Comparison of ENCODE assay signal across 13 cellular contexts in the genomic region with DNA sequence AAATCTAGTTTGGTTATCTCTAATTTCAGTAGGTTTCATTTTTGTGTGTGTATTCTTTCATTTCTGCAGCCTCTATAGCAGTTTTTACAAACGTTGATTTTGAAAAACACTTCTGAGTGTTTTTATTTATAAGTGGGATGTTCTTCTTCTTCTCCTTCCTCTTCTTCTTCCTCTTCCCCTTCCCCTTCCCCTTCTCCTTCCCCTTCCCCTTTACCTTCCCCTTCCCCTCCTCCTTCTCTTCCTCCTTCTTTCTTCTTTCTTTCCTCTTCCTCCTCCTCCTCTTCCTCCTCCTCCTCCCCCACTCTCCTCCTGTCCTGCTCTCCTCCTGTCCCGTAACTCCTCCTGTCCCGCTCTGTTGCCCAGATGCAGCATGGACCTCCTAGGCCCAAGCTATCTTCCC.
"Had no signal": no experiment of that assay in that cellular context is flagged by ENCODE, and none has a peak within 500 bp of the region (broad histone marks: within the 10 kb centered on the region; RNA-seq: fewer than 3 reads in every experiment).

No MANE protein-coding gene starts in this region.

- DNase-seq: activated CD4-positive, CD25-positive, alpha-beta regulatory T cell treated with anti-CD3 and anti-CD28 coated beads, Interleukin-2, amount 50 U/mL, for 72 hours; activated gamma-delta T cell treated with Interleukin-2 at 50 U/mL for 16 hours; foreskin keratinocyte; head of caudate nucleus; islet precursor cell; mammary epithelial cell; nephron progenitor cell; pancreas; stimulated activated CD4-positive, alpha-beta T cell treated with anti-CD3 and anti-CD28 coated beads, Interleukin-15, amount 100 ng/mL, for 24 hours; stimulated activated CD4-positive, alpha-beta T cell treated with anti-CD3 and anti-CD28 coated beads, Interleukin-4, amount 100 ng/mL, for 24 hours had no signal

- ATAC-seq: foreskin keratinocyte, left lobe of liver, pancreas had no signal

- H3K4me3 Mint-ChIP-seq: nephron progenitor cell; T-helper 2 cell treated with Interferon-gamma antibody and Interleukin-4, amounts not matched to agents 5 μg/mL and 100 μg/mL, for 36 hours had no signal

- H3K9me3 Mint-ChIP-seq: nephron progenitor cell; T-helper 2 cell treated with Interferon-gamma antibody and Interleukin-4, amounts not matched to agents 5 μg/mL and 100 μg/mL, for 36 hours had no signal

- H3K27ac ChIP-seq: foreskin keratinocyte, pancreas, tibial nerve had no signal

- H3K4me1 ChIP-seq: foreskin keratinocyte had no signal

- H3K4me3 ChIP-seq: pancreas, tibial nerve had no signal

- H3K9me3 ChIP-seq: pancreas, tibial nerve had no signal

- H3K27ac Mint-ChIP-seq: nephron progenitor cell; T-helper 2 cell treated with Interferon-gamma antibody and Interleukin-4, amounts not matched to agents 5 μg/mL and 100 μg/mL, for 36 hours had no signal
